Comparison of ENCODE assay signal across 10 cellular contexts in the genomic region with DNA sequence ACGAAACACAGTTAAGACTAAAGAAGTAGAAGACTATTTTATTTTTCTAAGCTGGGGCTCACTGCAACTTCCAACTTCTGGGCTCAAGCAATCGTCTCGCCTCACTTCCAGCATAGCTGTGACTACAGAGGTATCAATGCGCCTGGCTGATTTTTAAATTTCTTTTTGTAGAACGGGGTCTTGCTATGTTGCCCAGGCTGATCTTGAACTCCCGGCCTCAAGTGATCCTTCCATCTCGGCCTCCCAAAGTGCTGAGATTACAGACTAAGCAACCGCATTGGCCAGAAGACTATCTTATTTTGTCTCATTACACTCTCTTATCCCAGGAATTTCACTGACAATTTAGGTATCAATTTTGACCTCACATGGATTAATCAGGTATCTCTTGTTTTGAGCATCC. TPM values are rescaled to one million over a fixed set of nuclear protein-coding genes. Genes with fewer than 3 reads are reported as not detected.
DNase-seq lines count a peak whose midpoint lies in the region; ATAC-seq, FAIRE-seq and TF ChIP-seq lines count a peak whose summit lies in the region.
"Had no signal": no experiment of that assay in that cellular context is flagged by ENCODE, and none has a peak within 500 bp of the region (broad histone marks: within the 10 kb centered on the region; RNA-seq: fewer than 3 reads in every experiment).

No MANE protein-coding gene starts in this region.

- FAIRE-seq in A549 (lab: Jason Lieb, UNC) (no peak), D721Med (lab: Jason Lieb, UNC) (no peak)

- no peak overlapping the region for H3K9ac ChIP-seq in mesendoderm (ENCODE audit: low read length)

- no peaks in the 10 kb centered on the region for H3K9me3 ChIP-seq in A549
- H3K9me3 ChIP-seq: thyroid gland had no signal

- H2BK15ac ChIP-seq in mesendoderm (replicated peaks; ENCODE audit: low read depth) = no peak overlapping the region

- TF ChIP-seq RAD21 in A549 (conservative IDR thresholded peaks at IDR 0.05 in 1 of 2, IDR thresholded peaks at IDR 0.05 in 1 of 2) = no peak

- no peaks in the 10 kb centered on the region for H3K36me3 Mint-ChIP-seq in brain

- TF ChIP-seq POLR2A in A549 (IDR thresholded peaks at IDR 0.05; ENCODE audit: low read length) = no peak

- H3K4me1 Mint-ChIP-seq in brain = peaks cover 66% of the 10 kb centered on the region

- H3K4me3 ChIP-seq in A549 (peak overlapping the region; percentile 79), HFF-Myc (replicated peaks; ENCODE audit: low read depth, low read length) (peak overlapping the region; percentile 98), mesendoderm (ENCODE audit: low read length) (no peak overlapping the region)

- TF ChIP-seq CTCF in A549 (IDR thresholded peaks at IDR 0.05) (no peak), HFF-Myc (IDR thresholded peaks at IDR 0.05; ENCODE audit: low read depth, low read length, missing control alignments) (no peak), brain (conservative IDR thresholded peaks at IDR 0.05) (no peak), D721Med (IDR thresholded peaks at IDR 0.05; ENCODE audit: insufficient read depth, missing control alignments) (no peak)

- H3K23ac ChIP-seq in mesendoderm (ENCODE audit: low read length) = no peak overlapping the region

- no peak overlapping the region for H3K56ac ChIP-seq in mesendoderm (ENCODE audit: low read length)

- H2BK5ac ChIP-seq in mesendoderm (ENCODE audit: low read length) = no peak overlapping the region

- no peak for ATAC-seq in A549

- WGBS in A549 (ENCODE audit: missing lambda C conversion rate) = 95% methylated on average over 8 of the region's 8 CpGs
- WGBS in mesendoderm (ENCODE audit: extremely low coverage, insufficient coverage, low lambda C conversion rate) = no CpG with 5 or more reads among the region's 8 CpGs

- no peaks in the 10 kb centered on the region for H3K27me3 ChIP-seq in mesendoderm (ENCODE audit: insufficient read depth, low read length, poor library complexity)
- H3K27me3 ChIP-seq: thyroid gland had no signal

- H3K4me1 ChIP-seq in A549 (peaks cover 6% of the 10 kb centered on the region; the same call in 1 of the 3 replicates), mesendoderm (ENCODE audit: control insufficient read depth, low read depth, low read length) (peaks cover 2% of the 10 kb centered on the region)

- DNase-seq in A549 (ENCODE audit: low read depth in 1 of 2, low spot score in 1 of 2) (no peak), HFF-Myc (ENCODE audit: extremely low read depth, low read depth) (no peak), mesendoderm (no peak), NCI-H446 treated with DMSO at 0.1 percent for 48 hours (lab: John Stamatoyannopoulos, UW) (no peak), NCI-H748 (lab: John Stamatoyannopoulos, UW; ENCODE audit: unreplicated experiment) (no peak), D721Med (ENCODE audit: insufficient read length, low spot score) (no peak), germinal center (ENCODE audit: low spot score) (no peak)
- DNase-seq: amniotic stem cell, thyroid gland had no signal

- no peak overlapping the region for H3K4ac ChIP-seq in mesendoderm (ENCODE audit: low read depth, low read length)

- no peak overlapping the region; a peak in 1 of 6 replicates for H3K27ac ChIP-seq in A549
- H3K27ac ChIP-seq in mesendoderm (ENCODE audit: low read depth, low read length) = no peak overlapping the region

- no peak overlapping the region for H4K8ac ChIP-seq in mesendoderm (ENCODE audit: low read depth, low read length)

- peaks cover 6% of the 10 kb centered on the region for H3K79me2 ChIP-seq in mesendoderm (ENCODE audit: control insufficient read depth, insufficient read depth, low read length)

- no peak for TF ChIP-seq EP300 in A549 (IDR thresholded peaks at IDR 0.05)

- peaks cover 2% of the 10 kb centered on the region for H3K79me1 ChIP-seq in mesendoderm (ENCODE audit: low read length)

- peaks cover 6% of the 10 kb centered on the region for H3K27me3 Mint-ChIP-seq in brain

- H4K5ac ChIP-seq in mesendoderm (ENCODE audit: low read length) = no peak overlapping the region

- no peaks in the 10 kb centered on the region for H3K9me3 Mint-ChIP-seq in brain

- H3K36me3 ChIP-seq in mesendoderm (ENCODE audit: control insufficient read depth, insufficient read depth, low read length) = no peaks in the 10 kb centered on the region
- H3K36me3 ChIP-seq: thyroid gland had no signal

- H2BK120ac ChIP-seq in mesendoderm (ENCODE audit: low read depth, low read length) = no peak overlapping the region

- H3K4me3 Mint-ChIP-seq in brain = peak overlapping the region; percentile 99 to 100 (median 99)

- H3K18ac ChIP-seq in mesendoderm (ENCODE audit: low read length) = no peak overlapping the region

- no peak overlapping the region for H2AK5ac ChIP-seq in mesendoderm (ENCODE audit: low read length)

- POLR2A ChIA-PET in A549 (lab: Yijun Ruan, JAX) = interaction anchor here (2.1 kb wide), 1 partner anchor 330 kb away, joined by 15 read pairs; a partner anchor contains a TSS

- H3K4me2 ChIP-seq in A549 = peak overlapping the region; percentile 98
- peak overlapping the region; percentile 20 for H3K4me2 ChIP-seq in mesendoderm (ENCODE audit: low read length)

- H3K27ac Mint-ChIP-seq in brain = peak overlapping the region; percentile 98 to 99 (median 99)

- CTCF ChIA-PET in A549 (lab: Yijun Ruan, JAX) = no interaction called here

TF ChIP-seq in A549, 52 proteins besides CTCF, POLR2A, EP300 and RAD21:
- TF ChIP-seq FOSB (CRISPR knock-in tag; IDR thresholded peaks at IDR 0.05) (no peak), ZC3H11A (IDR thresholded peaks at IDR 0.05) (no peak), CHD2 (IDR thresholded peaks at IDR 0.05; ENCODE audit: low read length, partially characterized antibody) (no peak), SREBF2 (IDR thresholded peaks at IDR 0.05) (no peak), JUNB (IDR thresholded peaks at IDR 0.05) (no peak), MAFK (IDR thresholded peaks at IDR 0.05; ENCODE audit: partially characterized antibody) (no peak), EHMT2 (IDR thresholded peaks at IDR 0.05; ENCODE audit: low read depth) (no peak), NFE2L2 (conservative IDR thresholded peaks at IDR 0.05; ENCODE audit: low read length) (no peak), MYC (IDR thresholded peaks at IDR 0.05; ENCODE audit: borderline replicate concordance, low read length) (no peak), RCOR1 (IDR thresholded peaks at IDR 0.05; ENCODE audit: low read depth, low read length) (no peak), NPAS2 (CRISPR knock-in tag; IDR thresholded peaks at IDR 0.05; ENCODE audit: borderline replicate concordance) (no peak), CBX2 (IDR thresholded peaks at IDR 0.05; ENCODE audit: borderline replicate concordance, low read depth) (no peak), GATA3 (IDR thresholded peaks at IDR 0.05; ENCODE audit: borderline replicate concordance) (no peak)
- TF ChIP-seq, protein P1, sequence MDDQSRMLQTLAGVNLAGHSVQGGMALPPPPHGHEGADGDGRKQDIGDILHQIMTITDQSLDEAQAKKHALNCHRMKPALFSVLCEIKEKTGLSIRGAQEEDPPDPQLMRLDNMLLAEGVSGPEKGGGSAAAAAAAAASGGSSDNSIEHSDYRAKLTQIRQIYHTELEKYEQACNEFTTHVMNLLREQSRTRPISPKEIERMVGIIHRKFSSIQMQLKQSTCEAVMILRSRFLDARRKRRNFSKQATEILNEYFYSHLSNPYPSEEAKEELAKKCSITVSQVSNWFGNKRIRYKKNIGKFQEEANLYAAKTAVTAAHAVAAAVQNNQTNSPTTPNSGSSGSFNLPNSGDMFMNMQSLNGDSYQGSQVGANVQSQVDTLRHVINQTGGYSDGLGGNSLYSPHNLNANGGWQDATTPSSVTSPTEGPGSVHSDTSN (IDR thresholded peaks at IDR 0.05) = no peak
- TF ChIP-seq, protein P2, sequence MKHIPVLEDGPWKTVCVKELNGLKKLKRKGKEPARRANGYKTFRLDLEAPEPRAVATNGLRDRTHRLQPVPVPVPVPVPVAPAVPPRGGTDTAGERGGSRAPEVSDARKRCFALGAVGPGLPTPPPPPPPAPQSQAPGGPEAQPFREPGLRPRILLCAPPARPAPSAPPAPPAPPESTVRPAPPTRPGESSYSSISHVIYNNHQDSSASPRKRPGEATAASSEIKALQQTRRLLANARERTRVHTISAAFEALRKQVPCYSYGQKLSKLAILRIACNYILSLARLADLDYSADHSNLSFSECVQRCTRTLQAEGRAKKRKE (CRISPR knock-in tag; IDR thresholded peaks at IDR 0.05; ENCODE audit: low read depth) = no peak

RNA-seq across cellular contexts. Expression of a gene that starts 1.2 kb away (rescaled TPM):
- polyA plus RNA-seq in A549 (2011; rRNA removed) (30.7 and 40.8 TPM in 2 replicates), A549 (2017; fragmentation: RNase III; extraction: RNeasy Plus Mini Kit Qiagen cat#74134 plus additional on column Dnase treatment) (19.7 to 21.3 TPM (median 20.8 TPM) in 3 replicates), brain (ENCODE audit: insufficient read depth, low read depth, low replicate concordance) (14.2 TPM)
- 9.5 and 10.9 TPM in 2 replicates for polyA plus RNA-seq in A549 (2012; cell fraction: cytosol; rRNA removed)
- 2.4 and 4.7 TPM in 2 replicates for polyA plus RNA-seq in A549 (2012; cell fraction: nucleus; rRNA removed)
- 4.9 and 5.8 TPM in 2 replicates for polyA minus RNA-seq in A549 (2011; rRNA and poly(A)+ RNA removed)
- polyA plus RNA-seq in mesendoderm (2013, experiment 1 of 2) = 27.4 TPM
- polyA plus RNA-seq in mesendoderm (2013, experiment 2 of 2) = 29.7 TPM

RNA-seq across cellular contexts. Expression of a gene that starts 53.4 kb away (rescaled TPM):
- polyA plus RNA-seq in A549 (2011; rRNA removed) = 12.8 and 22.8 TPM in 2 replicates
- 7.8 and 10.2 TPM in 2 replicates for polyA plus RNA-seq in A549 (2012; cell fraction: cytosol; rRNA removed)
- polyA plus RNA-seq in A549 (2012; cell fraction: nucleus; rRNA removed) = 6.8 and 11.0 TPM in 2 replicates
- 26.9 to 34.0 TPM (median 33.6 TPM) in 3 replicates for polyA plus RNA-seq in A549 (2017; fragmentation: RNase III; extraction: RNeasy Plus Mini Kit Qiagen cat#74134 plus additional on column Dnase treatment)
- 6.2 TPM in 2 replicates for polyA minus RNA-seq in A549 (2011; rRNA and poly(A)+ RNA removed)
- polyA plus RNA-seq in brain (ENCODE audit: insufficient read depth, low read depth, low replicate concordance) = 2.1 TPM
- 17.0 TPM for polyA plus RNA-seq in mesendoderm (2013, experiment 1 of 2)
- polyA plus RNA-seq in mesendoderm (2013, experiment 2 of 2) = 16.0 TPM

RNA-seq across cellular contexts. Expression of a gene that starts 57.0 kb away (rescaled TPM):
- 523 and 646 TPM in 2 replicates for polyA plus RNA-seq in A549 (2011; rRNA removed)
- polyA plus RNA-seq in A549 (2012; cell fraction: cytosol; rRNA removed) = 614 and 727 TPM in 2 replicates
- 323 and 369 TPM in 2 replicates for polyA plus RNA-seq in A549 (2012; cell fraction: nucleus; rRNA removed)
- 859 to 913 TPM (median 867 TPM) in 3 replicates for polyA plus RNA-seq in A549 (2017; fragmentation: RNase III; extraction: RNeasy Plus Mini Kit Qiagen cat#74134 plus additional on column Dnase treatment)
- 140 and 148 TPM in 2 replicates for polyA minus RNA-seq in A549 (2011; rRNA and poly(A)+ RNA removed)
- 358 TPM for polyA plus RNA-seq in brain (ENCODE audit: insufficient read depth, low read depth, low replicate concordance)
- polyA plus RNA-seq in mesendoderm (2013, experiment 1 of 2) = 926 TPM
- 905 TPM for polyA plus RNA-seq in mesendoderm (2013, experiment 2 of 2)
